ENCODE assay signal across 1 cellular context in genomic region chr2:120244656-120245519, GRCh38.
TF ChIP-seq lines count a peak whose summit lies in the region.

No MANE protein-coding gene starts in this region.

TF ChIP-seq in H1, 55 proteins besides CTCF, POLR2A, EP300 and RAD21:
- no peak for TF ChIP-seq RNF2 (IDR thresholded peaks at IDR 0.05; ENCODE audit: borderline replicate concordance, low read depth, low read length, missing control alignments, poor library complexity, severe bottlenecking)
